11 cellular contexts compared by ENCODE assay signal in the genomic region with DNA sequence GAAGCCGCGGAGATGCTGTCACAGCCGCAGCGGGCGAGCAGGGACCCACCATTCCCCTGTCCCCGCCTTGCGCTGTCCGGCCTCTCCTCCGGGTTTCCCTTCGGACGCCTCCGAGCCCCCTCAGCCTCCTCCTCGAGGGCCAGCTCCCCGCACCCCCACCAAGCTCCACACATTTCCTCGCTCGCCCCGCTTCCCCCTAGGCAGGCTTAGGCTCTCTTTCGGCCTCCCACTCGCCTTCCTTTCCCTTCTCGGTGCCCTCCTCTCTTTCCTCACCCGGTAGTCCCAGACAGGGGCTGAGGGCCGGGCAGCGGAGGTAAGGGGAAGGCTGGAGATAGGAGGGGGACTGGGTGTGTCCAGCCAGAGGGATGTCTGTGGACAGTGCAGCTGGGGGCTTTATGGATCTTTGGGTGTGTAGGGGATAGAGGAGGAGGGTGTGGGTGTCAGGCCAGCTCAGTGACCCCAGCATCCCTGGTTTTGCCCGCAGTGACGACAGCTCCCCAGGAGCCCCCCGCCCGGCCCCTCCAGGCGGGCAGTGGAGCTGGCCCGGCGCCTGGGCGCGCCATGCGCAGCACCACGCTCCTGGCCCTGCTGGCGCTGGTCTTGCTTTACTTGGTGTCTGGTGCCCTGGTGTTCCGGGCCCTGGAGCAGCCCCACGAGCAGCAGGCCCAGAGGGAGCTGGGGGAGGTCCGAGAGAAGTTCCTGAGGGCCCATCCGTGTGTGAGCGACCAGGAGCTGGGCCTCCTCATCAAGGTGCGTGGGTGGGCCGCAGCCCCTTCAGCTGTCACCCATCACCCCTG. TPM values are rescaled to one million over a fixed set of nuclear protein-coding genes. Genes with fewer than 3 reads are reported as not detected.
DNase-seq lines count a peak whose midpoint lies in the region; ATAC-seq lines count a peak whose summit lies in the region.
"Had no signal": no experiment of that assay in that cellular context is flagged by ENCODE, and none has a peak within 500 bp of the region (broad histone marks: within the 10 kb centered on the region; RNA-seq: fewer than 3 reads in every experiment).

No MANE protein-coding gene starts in this region.

- no peaks in the 10 kb centered on the region for H3K9me3 Mint-ChIP-seq in activated CD4-positive, alpha-beta T cell treated with anti-CD3 and anti-CD28 coated beads, Interleukin-2, amount 10 ng/mL, durations not matched to agents 24 days and 14 days
- H3K9me3 Mint-ChIP-seq in activated T-helper 2 cell treated with anti-CD3 and anti-CD28 coated beads, Interferon-gamma antibody, Interleukin-2, Interleukin-4, amounts not matched to agents 10 μg/mL and 5 μg/mL and 100 μg/mL, durations not matched to agents 14 hours and 24 hours and 36 hours: no peaks in the 10 kb centered on the region
- H3K9me3 Mint-ChIP-seq in stimulated activated effector memory CD8-positive, alpha-beta T cell treated with anti-CD3 and anti-CD28 coated beads, Interleukin-12 subunit alpha, Interleukin-12 subunit beta, amount 100 ng/mL, for 72 hours: no peaks in the 10 kb centered on the region

- peaks cover 9% of the 10 kb centered on the region for H3K4me1 Mint-ChIP-seq in activated CD4-positive, alpha-beta T cell treated with anti-CD3 and anti-CD28 coated beads, Interleukin-2, amount 10 ng/mL, durations not matched to agents 24 days and 14 days
- peaks cover 6% of the 10 kb centered on the region for H3K4me1 Mint-ChIP-seq in activated T-helper 2 cell treated with anti-CD3 and anti-CD28 coated beads, Interferon-gamma antibody, Interleukin-2, Interleukin-4, amounts not matched to agents 10 μg/mL and 5 μg/mL and 100 μg/mL, durations not matched to agents 14 hours and 24 hours and 36 hours (ENCODE audit: low read depth)
- H3K4me1 Mint-ChIP-seq in stimulated activated effector memory CD8-positive, alpha-beta T cell treated with anti-CD3 and anti-CD28 coated beads, Interleukin-12 subunit alpha, Interleukin-12 subunit beta, amount 100 ng/mL, for 72 hours: peaks cover 16% of the 10 kb centered on the region

- intact Hi-C loops in activated CD4-positive, alpha-beta T cell treated with anti-CD3 and anti-CD28 coated beads, Interleukin-2, amount 10 ng/mL, durations not matched to agents 24 days and 14 days (cut with micrococcal nuclease): loop anchor here (1.0 kb wide), 1 partner anchor 8 kb away; the partner anchor contains the start of gene CATSPERZ
- intact Hi-C loops in activated T-helper 2 cell treated with anti-CD3 and anti-CD28 coated beads, Interferon-gamma antibody, Interleukin-2, Interleukin-4, amounts not matched to agents 10 μg/mL and 5 μg/mL and 100 μg/mL, durations not matched to agents 14 hours and 24 hours and 36 hours (cut with micrococcal nuclease): no loop called here

- H3K27ac Mint-ChIP-seq in activated CD4-positive, alpha-beta T cell treated with anti-CD3 and anti-CD28 coated beads, Interleukin-2, amount 10 ng/mL, durations not matched to agents 24 days and 14 days: peak overlapping the region; percentile 53
- no peak overlapping the region for H3K27ac Mint-ChIP-seq in activated T-helper 2 cell treated with anti-CD3 and anti-CD28 coated beads, Interferon-gamma antibody, Interleukin-2, Interleukin-4, amounts not matched to agents 10 μg/mL and 5 μg/mL and 100 μg/mL, durations not matched to agents 14 hours and 24 hours and 36 hours
- H3K27ac Mint-ChIP-seq in stimulated activated effector memory CD8-positive, alpha-beta T cell treated with anti-CD3 and anti-CD28 coated beads, Interleukin-12 subunit alpha, Interleukin-12 subunit beta, amount 100 ng/mL, for 72 hours: no peak overlapping the region

- H3K36me3 Mint-ChIP-seq in activated CD4-positive, alpha-beta T cell treated with anti-CD3 and anti-CD28 coated beads, Interleukin-2, amount 10 ng/mL, durations not matched to agents 24 days and 14 days (ENCODE audit: low read depth): peaks cover 8% of the 10 kb centered on the region
- H3K36me3 Mint-ChIP-seq in activated T-helper 2 cell treated with anti-CD3 and anti-CD28 coated beads, Interferon-gamma antibody, Interleukin-2, Interleukin-4, amounts not matched to agents 10 μg/mL and 5 μg/mL and 100 μg/mL, durations not matched to agents 14 hours and 24 hours and 36 hours (ENCODE audit: low read depth): no peaks in the 10 kb centered on the region
- peaks cover 5% of the 10 kb centered on the region for H3K36me3 Mint-ChIP-seq in stimulated activated effector memory CD8-positive, alpha-beta T cell treated with anti-CD3 and anti-CD28 coated beads, Interleukin-12 subunit alpha, Interleukin-12 subunit beta, amount 100 ng/mL, for 72 hours

- H3K27me3 Mint-ChIP-seq in activated CD4-positive, alpha-beta T cell treated with anti-CD3 and anti-CD28 coated beads, Interleukin-2, amount 10 ng/mL, durations not matched to agents 24 days and 14 days: peaks cover 59% of the 10 kb centered on the region
- H3K27me3 Mint-ChIP-seq in activated T-helper 2 cell treated with anti-CD3 and anti-CD28 coated beads, Interferon-gamma antibody, Interleukin-2, Interleukin-4, amounts not matched to agents 10 μg/mL and 5 μg/mL and 100 μg/mL, durations not matched to agents 14 hours and 24 hours and 36 hours (ENCODE audit: low read depth): peaks cover 61% of the 10 kb centered on the region

- ATAC-seq in stimulated activated effector memory CD8-positive, alpha-beta T cell treated with anti-CD3 and anti-CD28 coated beads, Interleukin-12 subunit alpha, Interleukin-12 subunit beta, amount 100 ng/mL, for 72 hours: peak; percentile 9
- ATAC-seq in GM21390 (IDR thresholded peaks at IDR 0.05; ENCODE audit: unreplicated experiment): no peak

- peak overlapping the region; percentile 64 for H3K4me3 Mint-ChIP-seq in activated CD4-positive, alpha-beta T cell treated with anti-CD3 and anti-CD28 coated beads, Interleukin-2, amount 10 ng/mL, durations not matched to agents 24 days and 14 days
- peak overlapping the region; percentile 33 for H3K4me3 Mint-ChIP-seq in activated T-helper 2 cell treated with anti-CD3 and anti-CD28 coated beads, Interferon-gamma antibody, Interleukin-2, Interleukin-4, amounts not matched to agents 10 μg/mL and 5 μg/mL and 100 μg/mL, durations not matched to agents 14 hours and 24 hours and 36 hours (ENCODE audit: low read depth)
- H3K4me3 Mint-ChIP-seq in stimulated activated effector memory CD8-positive, alpha-beta T cell treated with anti-CD3 and anti-CD28 coated beads, Interleukin-12 subunit alpha, Interleukin-12 subunit beta, amount 100 ng/mL, for 72 hours: peak overlapping the region; percentile 64

- DNase-seq in activated CD4-positive, alpha-beta T cell treated with anti-CD3 and anti-CD28 coated beads, Interleukin-2, amount 10 ng/mL, durations not matched to agents 24 days and 14 days: no peak
- DNase-seq in activated CD4-positive, alpha-beta T cell treated with anti-CD3 and anti-CD28 coated beads for 1 hour: no peak
- DNase-seq in activated T-helper 2 cell treated with anti-CD3 and anti-CD28 coated beads, Interferon-gamma antibody, Interleukin-2, Interleukin-4, amounts not matched to agents 10 μg/mL and 5 μg/mL and 100 μg/mL, durations not matched to agents 14 hours and 24 hours and 36 hours (ENCODE audit: low spot score): no peak
- DNase-seq in iPS-NIHi11 (ENCODE audit: low spot score): peak; percentile 45
- DNase-seq in stimulated activated effector memory CD8-positive, alpha-beta T cell treated with anti-CD3 and anti-CD28 coated beads, Interleukin-12 subunit alpha, Interleukin-12 subunit beta, amount 100 ng/mL, for 72 hours (ENCODE audit: low spot score in 2 of 2): no peak
- no peak for DNase-seq in OCI-M2 (lab: John Stamatoyannopoulos, UW; ENCODE audit: unreplicated experiment)
- DNase-seq in SW 1271 (lab: John Stamatoyannopoulos, UW): no peak
- DNase-seq: activated CD4-positive, alpha-beta T cell treated with anti-CD3 and anti-CD28 coated beads, Interleukin-2, amount 50 U/mL, for 1 hour; stimulated activated CD8-positive, alpha-beta memory T cell treated with anti-CD3 and anti-CD28 coated beads, Interleukin-4, amount 100 ng/mL, for 48 hours had no signal

RNA-seq across cellular contexts. Expression of gene KCNK4, which starts 1.6 kb away (rescaled TPM):
- 0.23 and 0.24 TPM in 2 replicates for total RNA-seq in activated CD4-positive, alpha-beta T cell treated with anti-CD3 and anti-CD28 coated beads, Interleukin-2, amount 10 ng/mL, durations not matched to agents 24 days and 14 days
- not detected in 2 replicates for total RNA-seq in activated T-helper 2 cell treated with anti-CD3 and anti-CD28 coated beads, Interferon-gamma antibody, Interleukin-2, Interleukin-4, amounts not matched to agents 10 μg/mL and 5 μg/mL and 100 μg/mL, durations not matched to agents 14 hours and 24 hours and 36 hours
- total RNA-seq: myocyte had no signal

RNA-seq across cellular contexts. Expression of gene GPR137, which starts 7.0 kb away (rescaled TPM):
- total RNA-seq in activated CD4-positive, alpha-beta T cell treated with anti-CD3 and anti-CD28 coated beads, Interleukin-2, amount 10 ng/mL, durations not matched to agents 24 days and 14 days: 45.6 and 47.6 TPM in 2 replicates
- 32.7 and 38.0 TPM in 2 replicates for total RNA-seq in activated T-helper 2 cell treated with anti-CD3 and anti-CD28 coated beads, Interferon-gamma antibody, Interleukin-2, Interleukin-4, amounts not matched to agents 10 μg/mL and 5 μg/mL and 100 μg/mL, durations not matched to agents 14 hours and 24 hours and 36 hours

RNA-seq across cellular contexts. Expression of gene CATSPERZ, which starts 7.5 kb away (rescaled TPM):
- not detected in 2 replicates for total RNA-seq in activated CD4-positive, alpha-beta T cell treated with anti-CD3 and anti-CD28 coated beads, Interleukin-2, amount 10 ng/mL, durations not matched to agents 24 days and 14 days
- 0.59 TPM in 1 of 2 replicates, not detected in the other for total RNA-seq in activated T-helper 2 cell treated with anti-CD3 and anti-CD28 coated beads, Interferon-gamma antibody, Interleukin-2, Interleukin-4, amounts not matched to agents 10 μg/mL and 5 μg/mL and 100 μg/mL, durations not matched to agents 14 hours and 24 hours and 36 hours
- total RNA-seq: myocyte had no signal

RNA-seq across cellular contexts. Expression of gene BAD, which starts 8.2 kb away (rescaled TPM):
- 34.0 and 35.5 TPM in 2 replicates for total RNA-seq in activated CD4-positive, alpha-beta T cell treated with anti-CD3 and anti-CD28 coated beads, Interleukin-2, amount 10 ng/mL, durations not matched to agents 24 days and 14 days
- total RNA-seq in activated T-helper 2 cell treated with anti-CD3 and anti-CD28 coated beads, Interferon-gamma antibody, Interleukin-2, Interleukin-4, amounts not matched to agents 10 μg/mL and 5 μg/mL and 100 μg/mL, durations not matched to agents 14 hours and 24 hours and 36 hours: 33.2 and 34.7 TPM in 2 replicates

RNA-seq across cellular contexts. Expression of gene ESRRA, which starts 12.7 kb away (rescaled TPM):
- total RNA-seq in activated CD4-positive, alpha-beta T cell treated with anti-CD3 and anti-CD28 coated beads, Interleukin-2, amount 10 ng/mL, durations not matched to agents 24 days and 14 days: 59.6 and 60.6 TPM in 2 replicates
- 49.4 and 54.6 TPM in 2 replicates for total RNA-seq in activated T-helper 2 cell treated with anti-CD3 and anti-CD28 coated beads, Interferon-gamma antibody, Interleukin-2, Interleukin-4, amounts not matched to agents 10 μg/mL and 5 μg/mL and 100 μg/mL, durations not matched to agents 14 hours and 24 hours and 36 hours
